25 cellular contexts compared by ENCODE assay signal in the genomic region with DNA sequence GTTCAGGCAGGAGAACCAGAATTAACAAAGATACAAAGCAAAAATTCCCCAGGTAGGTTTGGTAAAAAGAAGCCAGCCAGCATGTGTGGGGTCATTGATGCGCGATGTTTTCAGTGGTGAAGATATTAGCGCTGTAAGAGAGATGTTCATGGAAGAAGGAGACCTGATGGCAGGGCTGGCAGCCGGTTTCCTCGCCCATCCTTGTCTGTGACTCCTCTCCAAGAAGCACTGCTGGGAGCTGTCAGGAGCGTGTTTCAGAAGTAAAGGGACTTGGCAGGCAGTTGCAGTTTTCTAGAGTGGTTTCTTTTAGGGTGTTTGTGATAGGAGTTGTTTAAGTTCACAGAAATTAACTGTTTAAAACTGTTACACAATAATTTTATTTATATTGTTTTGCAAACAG.
"Had no signal": no experiment of that assay in that cellular context is flagged by ENCODE, and none has a peak within 500 bp of the region (broad histone marks: within the 10 kb centered on the region; RNA-seq: fewer than 3 reads in every experiment).

No MANE protein-coding gene starts in this region.

- H3K4me3 ChIP-seq: K562 had no signal

- DNase-seq: activated CD4-positive, alpha-beta T cell treated with anti-CD3 and anti-CD28 coated beads for 36 hours; activated CD4-positive, alpha-beta T cell treated with anti-CD3 and anti-CD28 coated beads, Interleukin-2, amount 50 U/mL, for 1 hour; activated CD8-positive, alpha-beta memory T cell treated with anti-CD3 and anti-CD28 coated beads, Interleukin-2, amount 50 U/mL, for 4 hours; activated CD8-positive, alpha-beta T cell treated with anti-CD3 and anti-CD28 coated beads for 36 hours; activated effector memory CD4-positive, alpha-beta T cell treated with Interleukin-2 at 50 U/mL for 16 hours; activated naive CD4-positive, alpha-beta T cell; activated T-cell treated with anti-CD3 and anti-CD28 coated beads, Interleukin-2, amount 50 U/mL, for 72 hours; aorta; central memory CD4-positive, alpha-beta T cell; Karpas-422; MM.1S; NCI-H1105 treated with DMSO at 0.1 percent for 48 hours; NCI-H1436 treated with DMSO at 0.1 percent for 48 hours; NCI-H187; NCI-H2081; NCI-H524; PC-3; SIG-M5; T-helper 2 cell; T1000; WERI-Rb-1 had no signal

- H3K4me1 Mint-ChIP-seq: activated CD4-positive, alpha-beta T cell treated with anti-CD3 and anti-CD28 coated beads for 36 hours; activated naive CD4-positive, alpha-beta T cell treated with anti-CD3 and anti-CD28 coated beads, Interleukin-2, amount 50 U/mL, for 24 hours had no signal

- ATAC-seq: activated CD4-positive, alpha-beta T cell treated with anti-CD3 and anti-CD28 coated beads for 36 hours; activated CD8-positive, alpha-beta T cell treated with anti-CD3 and anti-CD28 coated beads for 36 hours; activated T-cell treated with anti-CD3 and anti-CD28 coated beads, Interleukin-2, amount 50 U/mL, for 72 hours; K562; PC-3 had no signal

- H3K27ac ChIP-seq: WERI-Rb-1 had no signal

- H3K27me3 Mint-ChIP-seq: activated CD4-positive, alpha-beta T cell treated with anti-CD3 and anti-CD28 coated beads for 36 hours; activated CD8-positive, alpha-beta T cell treated with anti-CD3 and anti-CD28 coated beads for 36 hours; activated naive CD4-positive, alpha-beta T cell treated with anti-CD3 and anti-CD28 coated beads, Interleukin-2, amount 50 U/mL, for 24 hours had no signal

- FAIRE-seq: bronchial epithelial cell, RCC 7860 had no signal

- H3K9me3 Mint-ChIP-seq: activated CD8-positive, alpha-beta T cell treated with anti-CD3 and anti-CD28 coated beads for 36 hours; activated naive CD4-positive, alpha-beta T cell treated with anti-CD3 and anti-CD28 coated beads, Interleukin-2, amount 50 U/mL, for 24 hours had no signal

- H3K27ac Mint-ChIP-seq: activated CD4-positive, alpha-beta T cell treated with anti-CD3 and anti-CD28 coated beads for 36 hours; activated CD8-positive, alpha-beta T cell treated with anti-CD3 and anti-CD28 coated beads for 36 hours; activated naive CD4-positive, alpha-beta T cell treated with anti-CD3 and anti-CD28 coated beads, Interleukin-2, amount 50 U/mL, for 24 hours; activated T-cell treated with anti-CD3 and anti-CD28 coated beads, Interleukin-2, amount 50 U/mL, for 72 hours had no signal

- H3K4me3 Mint-ChIP-seq: activated CD4-positive, alpha-beta T cell treated with anti-CD3 and anti-CD28 coated beads for 36 hours; activated CD8-positive, alpha-beta T cell treated with anti-CD3 and anti-CD28 coated beads for 36 hours; activated naive CD4-positive, alpha-beta T cell treated with anti-CD3 and anti-CD28 coated beads, Interleukin-2, amount 50 U/mL, for 24 hours; activated T-cell treated with anti-CD3 and anti-CD28 coated beads, Interleukin-2, amount 50 U/mL, for 72 hours had no signal
